29 cellular contexts compared by ENCODE assay signal in genomic region chr2:147492471-147492870, GRCh38.
"Had no signal": no experiment of that assay in that cellular context is flagged by ENCODE, and none has a peak within 500 bp of the region (broad histone marks: within the 10 kb centered on the region; RNA-seq: fewer than 3 reads in every experiment).

No MANE protein-coding gene starts in this region.

- H2AFZ ChIP-seq: hepatocyte had no signal

- H3K36me3 ChIP-seq: colonic mucosa, esophagus muscularis mucosa, esophagus squamous epithelium, gastrocnemius medialis, gastroesophageal sphincter, heart left ventricle, heart right ventricle had no signal

- H3K4me1 ChIP-seq: colonic mucosa, esophagus muscularis mucosa, esophagus squamous epithelium, gastrocnemius medialis, gastroesophageal sphincter, heart left ventricle, heart right ventricle had no signal

- H3K27ac ChIP-seq: colonic mucosa, coronary artery, dorsolateral prefrontal cortex, epithelial cell of prostate, esophagus muscularis mucosa, esophagus squamous epithelium, gastrocnemius medialis, gastroesophageal sphincter, heart left ventricle, heart right ventricle, hepatocyte had no signal

- H3K4me2 ChIP-seq: hepatocyte had no signal

- H3K4me3 ChIP-seq: colonic mucosa, coronary artery, dorsolateral prefrontal cortex, esophagus muscularis mucosa, esophagus squamous epithelium, gastrocnemius medialis, gastroesophageal sphincter, heart left ventricle, heart right ventricle, hepatocyte had no signal

- H3K4me3 Mint-ChIP-seq: dendritic cell treated with granulocyte-macrophage colony-stimulating factor and Interleukin-4, amounts not matched to agents 40 ng/mL and 50 ng/mL, for 4 days; effector memory CD8-positive, alpha-beta T cell; endodermal cell had no signal

- FAIRE-seq: colon, endometrium, endothelial cell of umbilical vein, frontal cortex had no signal

- H3K27me3 ChIP-seq: colonic mucosa, esophagus muscularis mucosa, esophagus squamous epithelium, gastrocnemius medialis, gastroesophageal sphincter, heart right ventricle, hepatocyte had no signal

- H3K9me3 Mint-ChIP-seq: dendritic cell treated with granulocyte-macrophage colony-stimulating factor and Interleukin-4, amounts not matched to agents 40 ng/mL and 50 ng/mL, for 4 days had no signal

- H3K9me3 ChIP-seq: colonic mucosa, esophagus muscularis mucosa, esophagus squamous epithelium, gastrocnemius medialis, gastroesophageal sphincter had no signal

- H3K79me2 ChIP-seq: hepatocyte had no signal

- H3K27me3 Mint-ChIP-seq: dendritic cell treated with granulocyte-macrophage colony-stimulating factor and Interleukin-4, amounts not matched to agents 40 ng/mL and 50 ng/mL, for 4 days; effector memory CD8-positive, alpha-beta T cell had no signal

- ATAC-seq: effector memory CD8-positive, alpha-beta T cell; esophagus mucosa; gastrocnemius medialis; gastroesophageal sphincter; heart left ventricle; heart right ventricle had no signal

- DNase-seq: colonic mucosa; cortex of kidney; dermis blood vessel endothelial cell; dorsolateral prefrontal cortex; effector CD4-positive, alpha-beta T cell; effector CD8-positive, alpha-beta T cell; effector memory CD4-positive, alpha-beta T cell; effector memory CD8-positive, alpha-beta T cell; endodermal cell; erythroblast; esophagus squamous epithelium; foreskin fibroblast; foreskin melanocyte; gastrocnemius medialis; glutamatergic neuron; head of caudate nucleus; heart left ventricle; heart right ventricle had no signal

- H3K27ac Mint-ChIP-seq: dendritic cell treated with granulocyte-macrophage colony-stimulating factor and Interleukin-4, amounts not matched to agents 40 ng/mL and 50 ng/mL, for 4 days; effector memory CD8-positive, alpha-beta T cell; endodermal cell had no signal
